In genomic region chr13:42009057-42009456, GRCh38 we compare ENCODE assay signal across 1 cellular context.
TF ChIP-seq lines count a peak whose summit lies in the region.

No MANE protein-coding gene starts in this region.

TF ChIP-seq in IMR-90, 13 proteins besides CTCF, POLR2A, EP300 and RAD21:
- TF ChIP-seq, protein P1, sequence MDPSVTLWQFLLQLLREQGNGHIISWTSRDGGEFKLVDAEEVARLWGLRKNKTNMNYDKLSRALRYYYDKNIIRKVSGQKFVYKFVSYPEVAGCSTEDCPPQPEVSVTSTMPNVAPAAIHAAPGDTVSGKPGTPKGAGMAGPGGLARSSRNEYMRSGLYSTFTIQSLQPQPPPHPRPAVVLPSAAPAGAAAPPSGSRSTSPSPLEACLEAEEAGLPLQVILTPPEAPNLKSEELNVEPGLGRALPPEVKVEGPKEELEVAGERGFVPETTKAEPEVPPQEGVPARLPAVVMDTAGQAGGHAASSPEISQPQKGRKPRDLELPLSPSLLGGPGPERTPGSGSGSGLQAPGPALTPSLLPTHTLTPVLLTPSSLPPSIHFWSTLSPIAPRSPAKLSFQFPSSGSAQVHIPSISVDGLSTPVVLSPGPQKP (IDR thresholded peaks at IDR 0.05; ENCODE audit: borderline replicate concordance, low read depth, low read length), result no peak
- TF ChIP-seq CHD1 (IDR thresholded peaks at IDR 0.05; ENCODE audit: low read depth, low read length) (no peak), BHLHE40 (IDR thresholded peaks at IDR 0.05; ENCODE audit: low read depth, low read length) (no peak), MAFK (IDR thresholded peaks at IDR 0.05; ENCODE audit: low read depth, low read length) (no peak), NFE2L2 (IDR thresholded peaks at IDR 0.05; ENCODE audit: low read depth, low read length) (no peak), FOS (IDR thresholded peaks at IDR 0.05; ENCODE audit: low read depth, low read length) (no peak), MAZ (IDR thresholded peaks at IDR 0.05; ENCODE audit: borderline replicate concordance, low read depth, low read length) (no peak), USF2 (IDR thresholded peaks at IDR 0.05; ENCODE audit: low read depth, low read length) (no peak), CEBPB (IDR thresholded peaks at IDR 0.05; ENCODE audit: low read depth, low read length) (no peak), RFX5 (IDR thresholded peaks at IDR 0.05; ENCODE audit: low read depth, low read length) (no peak)
